Comparison of ENCODE assay signal across 17 cellular contexts in the genomic region with DNA sequence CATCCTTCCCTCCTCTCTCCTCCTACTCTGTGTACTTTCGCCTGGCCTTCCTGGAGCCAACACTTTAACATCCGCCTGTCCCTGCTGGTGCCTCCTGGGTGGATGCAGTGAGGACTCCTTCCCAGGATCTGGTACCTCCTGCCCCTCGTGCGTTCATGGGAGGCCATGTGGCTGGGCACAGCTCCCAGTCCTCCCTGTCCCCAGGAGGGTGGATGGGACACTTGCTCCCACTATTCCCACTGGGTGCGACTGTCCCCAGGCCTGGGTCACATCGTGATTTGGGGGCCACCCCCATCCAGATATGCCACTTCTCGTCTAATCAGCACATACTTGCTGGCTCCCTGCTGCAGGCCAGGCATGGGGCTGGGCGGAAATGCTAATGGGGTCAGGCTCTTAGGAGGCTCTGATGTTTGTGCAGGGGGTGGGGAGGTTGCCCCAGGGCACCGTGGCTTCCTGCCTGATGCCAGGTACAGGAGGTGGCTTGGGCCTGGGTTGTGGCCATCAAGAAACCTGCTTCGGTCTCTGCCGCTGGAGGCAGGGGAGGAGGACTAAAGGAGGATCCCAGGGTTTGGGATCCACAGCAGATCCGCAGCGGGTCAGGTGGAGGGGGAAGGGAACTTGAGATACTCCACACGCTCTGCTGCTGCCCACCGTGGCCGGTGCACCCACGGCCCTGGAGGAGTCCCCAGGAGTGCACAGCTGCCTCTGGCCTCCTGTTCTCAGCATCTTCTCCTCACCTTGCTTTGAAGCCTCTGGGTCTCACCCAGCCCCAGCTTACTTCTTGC.
DNase-seq lines count a peak whose midpoint lies in the region; ATAC-seq, FAIRE-seq and TF ChIP-seq lines count a peak whose summit lies in the region.
"Had no signal": no experiment of that assay in that cellular context is flagged by ENCODE, and none has a peak within 500 bp of the region (broad histone marks: within the 10 kb centered on the region; RNA-seq: fewer than 3 reads in every experiment).

No MANE protein-coding gene starts in this region.

- peaks cover 2% of the 10 kb centered on the region for H3K9me3 Mint-ChIP-seq in neural progenitor cell
- no peaks in the 10 kb centered on the region for H3K9me3 Mint-ChIP-seq in activated naive CD8-positive, alpha-beta T cell treated with anti-CD3 and anti-CD28 coated beads for 36 hours
- H3K9me3 Mint-ChIP-seq in effector memory CD8-positive, alpha-beta T cell: no peaks in the 10 kb centered on the region
- H3K9me3 Mint-ChIP-seq: CD8-positive, alpha-beta T cell; H9 had no signal

- H3K4me2 ChIP-seq in H1 (ENCODE audit: insufficient read depth in 1 of 2, low read depth in 2 of 2, low read length in 2 of 2) (no peak overlapping the region), neural progenitor cell (no peak overlapping the region)

- H4K20me1 ChIP-seq in H1 (replicated peaks in 1 of 2; ENCODE audit: control insufficient read depth in 1 of 2, insufficient read depth in 2 of 2, low read length in 2 of 2) (no peaks in the 10 kb centered on the region), neural progenitor cell (ENCODE audit: low read depth) (no peaks in the 10 kb centered on the region)

- H3K4me3 ChIP-seq in HEK293 (ENCODE audit: low read depth, low read length): no peak overlapping the region
- no peak overlapping the region for H3K4me3 ChIP-seq in H1 (ENCODE audit: extremely low read depth in 1 of 4, insufficient read depth in 2 of 4, low read depth in 3 of 4, low read length in 4 of 4)
- no peak overlapping the region for H3K4me3 ChIP-seq in neural progenitor cell

- no peak overlapping the region for H3K27ac ChIP-seq in HEK293 (ENCODE audit: extremely low read depth, low read depth, low read length)
- H3K27ac ChIP-seq in H1 (ENCODE audit: low read depth, low read length): no peak overlapping the region
- no peak overlapping the region for H3K27ac ChIP-seq in neural progenitor cell

- no peak for TF ChIP-seq CTCF in HEK293 (tag by site-specific recombination; IDR thresholded peaks at IDR 0.05)
- TF ChIP-seq CTCF in H1 (IDR thresholded peaks at IDR 0.05; ENCODE audit: control extremely low read depth in 1 of 3, insufficient read depth in 1 of 3, low read depth in 1 of 3, low read length in 3 of 3): no peak
- no peak for TF ChIP-seq CTCF in neural progenitor cell (IDR thresholded peaks at IDR 0.05)

- H3K36me3 Mint-ChIP-seq in neural progenitor cell: no peaks in the 10 kb centered on the region
- no peaks in the 10 kb centered on the region for H3K36me3 Mint-ChIP-seq in activated naive CD8-positive, alpha-beta T cell treated with anti-CD3 and anti-CD28 coated beads for 36 hours
- peaks cover 1% of the 10 kb centered on the region for H3K36me3 Mint-ChIP-seq in effector memory CD8-positive, alpha-beta T cell (ENCODE audit: insufficient read depth)
- H3K36me3 Mint-ChIP-seq: CD14-positive monocyte; CD8-positive, alpha-beta T cell had no signal

- no peaks in the 10 kb centered on the region for H3F3A ChIP-seq in neural progenitor cell (ENCODE audit: low read depth)

- no peaks in the 10 kb centered on the region for H3K9me3 ChIP-seq in HEK293 (ENCODE audit: control insufficient read depth, insufficient read depth, low read depth, low read length)
- no peaks in the 10 kb centered on the region for H3K9me3 ChIP-seq in H1 (ENCODE audit: insufficient read depth in 2 of 2, low read depth in 1 of 2, low read length in 1 of 2)
- no peaks in the 10 kb centered on the region for H3K9me3 ChIP-seq in neural progenitor cell (ENCODE audit: low read depth)
- H3K9me3 ChIP-seq: BE2C had no signal

- H3K56ac ChIP-seq in H1 (replicated peaks; ENCODE audit: insufficient read length, low read depth, low read length): no peak overlapping the region

- peak overlapping the region; percentile 42 for H3K27ac Mint-ChIP-seq in neural progenitor cell
- H3K27ac Mint-ChIP-seq in activated naive CD8-positive, alpha-beta T cell treated with anti-CD3 and anti-CD28 coated beads for 36 hours: no peak overlapping the region
- H3K27ac Mint-ChIP-seq in effector memory CD8-positive, alpha-beta T cell: no peak overlapping the region
- H3K27ac Mint-ChIP-seq: CD14-positive monocyte; CD8-positive, alpha-beta T cell; H9 had no signal

- 91% methylated on average over 17 of the region's 17 CpGs; no CpG with 5 or more reads in 1 of the 2 experiments for WGBS in H1 (ENCODE audit: extremely low coverage in 1 of 2, insufficient coverage in 1 of 2, insufficient read length in 1 of 2, insufficient replicate concordance in 2 of 2, low coverage in 1 of 2, low lambda C conversion rate in 2 of 2, missing lambda C conversion rate in 1 of 2), 2 experiments

- no peaks in the 10 kb centered on the region for H3K79me2 ChIP-seq in H1 (ENCODE audit: control insufficient read depth in 1 of 2, insufficient read depth in 2 of 2, low read length in 2 of 2)
- no peaks in the 10 kb centered on the region for H3K79me2 ChIP-seq in neural progenitor cell (ENCODE audit: low read depth)

- no peak for TF ChIP-seq POLR2A in H1 (IDR thresholded peaks at IDR 0.05; ENCODE audit: control extremely low read depth in 1 of 2, low read depth in 2 of 2, low read length in 2 of 2)

- no peak for ATAC-seq in HG02759 (IDR thresholded peaks at IDR 0.05; ENCODE audit: unreplicated experiment)
- no peak for ATAC-seq in effector memory CD8-positive, alpha-beta T cell (replicated peaks)
- ATAC-seq: CD8-positive, alpha-beta T cell had no signal

- peaks cover 3% of the 10 kb centered on the region for H3K27me3 Mint-ChIP-seq in neural progenitor cell (ENCODE audit: insufficient read depth, low read depth)
- H3K27me3 Mint-ChIP-seq in activated naive CD8-positive, alpha-beta T cell treated with anti-CD3 and anti-CD28 coated beads for 36 hours: no peaks in the 10 kb centered on the region
- H3K27me3 Mint-ChIP-seq in effector memory CD8-positive, alpha-beta T cell: no peaks in the 10 kb centered on the region

- CTCF ChIA-PET in HEK293 (lab: Yijun Ruan, JAX): no interaction called here
- CTCF ChIA-PET in H1 (lab: Charles Lee; ENCODE audit: partially characterized antibody): interaction anchor here (1.0 to 1.1 kb wide), 2 partner anchors 104 to 310 kb away, joined by 3 to 4 read pairs; no protein-coding TSS in a partner anchor

- no peaks in the 10 kb centered on the region for H3K4me1 ChIP-seq in HEK293 (ENCODE audit: control insufficient read depth, insufficient read depth, low read length)
- H3K4me1 ChIP-seq in H1 (replicated peaks in 1 of 4; ENCODE audit: control insufficient read depth in 3 of 4, insufficient read depth in 4 of 4, low read length in 3 of 4): no peaks in the 10 kb centered on the region; a peak in 1 of 7 replicates
- H3K4me1 ChIP-seq in neural progenitor cell: no peaks in the 10 kb centered on the region
- H3K4me1 ChIP-seq: BE2C had no signal

- no peak for TF ChIP-seq EP300 in H1 (IDR thresholded peaks at IDR 0.05; ENCODE audit: borderline replicate concordance in 1 of 2, low read depth in 2 of 2, low read length in 2 of 2)

- H3K36me3 ChIP-seq in HEK293 (ENCODE audit: control insufficient read depth in 2 of 2, insufficient read depth in 1 of 2, low read length in 2 of 2) (no peaks in the 10 kb centered on the region), H1 (ENCODE audit: control insufficient read depth in 2 of 4, insufficient read depth in 4 of 4, low read length in 3 of 4) (no peaks in the 10 kb centered on the region), neural progenitor cell (no peaks in the 10 kb centered on the region)
- H3K36me3 ChIP-seq: BE2C had no signal

- H2BK5ac ChIP-seq in H1 (ENCODE audit: low read depth, low read length): no peak overlapping the region

- H3K23ac ChIP-seq in H1 (ENCODE audit: insufficient read length): no peak overlapping the region

- H3K4me1 Mint-ChIP-seq in neural progenitor cell: peaks cover 17% of the 10 kb centered on the region
- no peaks in the 10 kb centered on the region for H3K4me1 Mint-ChIP-seq in activated naive CD8-positive, alpha-beta T cell treated with anti-CD3 and anti-CD28 coated beads for 36 hours
- no peaks in the 10 kb centered on the region for H3K4me1 Mint-ChIP-seq in effector memory CD8-positive, alpha-beta T cell (ENCODE audit: low read depth in 2 of 2)
- H3K4me1 Mint-ChIP-seq: CD14-positive monocyte had no signal

- FAIRE-seq in H1 (lab: Jason Lieb, UNC): no peak
- FAIRE-seq: A204.1 had no signal

- H4K91ac ChIP-seq in H1 (replicated peaks; ENCODE audit: insufficient read length, low read length): peak overlapping the region; percentile 29

- H3K14ac ChIP-seq in H1 (ENCODE audit: insufficient read length): no peak overlapping the region

- H3K79me1 ChIP-seq in H1 (ENCODE audit: low read depth, low read length): no peaks in the 10 kb centered on the region

- H3K4me3 Mint-ChIP-seq in neural progenitor cell: no peak overlapping the region
- no peak overlapping the region for H3K4me3 Mint-ChIP-seq in activated naive CD8-positive, alpha-beta T cell treated with anti-CD3 and anti-CD28 coated beads for 36 hours
- no peak overlapping the region for H3K4me3 Mint-ChIP-seq in effector memory CD8-positive, alpha-beta T cell
- H3K4me3 Mint-ChIP-seq: CD14-positive monocyte; CD8-positive, alpha-beta T cell; H9 had no signal

- H2AFZ ChIP-seq in H1 (ENCODE audit: low read length): no peak overlapping the region
- H2AFZ ChIP-seq in neural progenitor cell (replicated peaks): no peak overlapping the region

- H2BK20ac ChIP-seq in H1 (ENCODE audit: low read length): no peak overlapping the region

- POLR2A ChIA-PET in HEK293 (lab: Yijun Ruan, JAX) (no interaction called here), H1 (lab: Charles Lee; ENCODE audit: partially characterized antibody) (no interaction called here)

- H3K9ac ChIP-seq in H1 (replicated peaks in 1 of 4; ENCODE audit: extremely low read depth in 1 of 4, low read depth in 3 of 4, low read length in 3 of 4): no peak overlapping the region
- no peak overlapping the region for H3K9ac ChIP-seq in neural progenitor cell

- no peak overlapping the region for H2BK120ac ChIP-seq in H1 (replicated peaks; ENCODE audit: low read depth, low read length)

- H3K4ac ChIP-seq in H1 (replicated peaks; ENCODE audit: insufficient read length, low read depth, low read length): no peak overlapping the region

- no peak for DNase-seq in H1 (ENCODE audit: low read depth in 1 of 2, low spot score in 2 of 2)
- DNase-seq in neural progenitor cell (ENCODE audit: low spot score): no peak
- DNase-seq in CD1c-positive myeloid dendritic cell (ENCODE audit: extremely low spot score): no peak
- no peak for DNase-seq in activated naive CD8-positive, alpha-beta T cell treated with anti-CD3 and anti-CD28 coated beads for 36 hours
- no peak for DNase-seq in effector memory CD8-positive, alpha-beta T cell
- DNase-seq: ACHN; BE2C; Calu3; CD8-positive, alpha-beta T cell; DMS79 treated with DMSO at 0.1 percent for 48 hours; GF-D8; GOT3; H9 had no signal

- H2BK15ac ChIP-seq in H1 (ENCODE audit: low read length): 0 out of 2 replicates have a peak overlapping the region, but pooled peaks have one; percentile 29

- no peak overlapping the region for H4K5ac ChIP-seq in H1 (ENCODE audit: insufficient read length, low read depth, low read length)

- H3K27me3 ChIP-seq in H1 (replicated peaks in 1 of 4; ENCODE audit: control insufficient read depth in 3 of 4, extremely low read depth in 1 of 4, insufficient read depth in 3 of 4, low read length in 3 of 4) (peaks cover 0 to 5% (median 2%) of the 10 kb centered on the region in 4 experiments; a peak in 4 of 7 replicates), neural progenitor cell (no peaks in the 10 kb centered on the region)
- H3K27me3 ChIP-seq: BE2C had no signal

- H2AK5ac ChIP-seq in H1 (ENCODE audit: low read depth, low read length): 0 out of 2 replicates have a peak overlapping the region, but pooled peaks have one; percentile 57

- TF ChIP-seq RAD21 in H1 (IDR thresholded peaks at IDR 0.05 in 1 of 2, conservative IDR thresholded peaks at IDR 0.05 in 1 of 2; ENCODE audit: low read depth in 2 of 2, low read length in 2 of 2): no peak

- no peak overlapping the region for H4K8ac ChIP-seq in H1 (ENCODE audit: extremely low read depth, insufficient read depth, low read length)

- no peak overlapping the region; the same call in 1 of the 2 replicates for H3K18ac ChIP-seq in H1 (ENCODE audit: extremely low read depth, low read length)

- peak overlapping the region; percentile 50; the same call in 1 of the 2 replicates for H2BK12ac ChIP-seq in H1 (ENCODE audit: low read depth, low read length)

- no peaks in the 10 kb centered on the region for H3K23me2 ChIP-seq in H1 (ENCODE audit: low read depth, low read length)
